Comparison of ENCODE assay signal across 19 cellular contexts in the genomic region with DNA sequence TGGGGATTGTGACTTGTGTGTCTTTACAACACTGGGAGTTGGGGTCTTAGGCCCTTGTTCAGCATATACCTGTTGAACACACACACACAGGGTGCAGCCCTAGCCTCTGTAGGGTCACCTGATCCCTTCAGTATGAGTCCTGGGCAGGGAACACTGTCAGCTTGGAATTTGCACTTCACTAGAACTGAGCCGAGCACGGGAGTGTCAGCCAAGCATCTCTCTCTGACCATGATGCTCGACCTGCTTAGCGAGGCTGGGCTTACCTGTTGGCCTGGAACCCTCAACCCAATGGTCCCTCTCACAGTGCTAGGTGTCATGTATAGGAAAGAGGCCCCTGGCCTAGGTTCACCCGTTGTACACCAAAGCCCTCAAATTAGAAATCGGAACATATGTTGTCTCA.
DNase-seq lines count a peak whose midpoint lies in the region; ATAC-seq and TF ChIP-seq lines count a peak whose summit lies in the region.
"Had no signal": no experiment of that assay in that cellular context is flagged by ENCODE, and none has a peak within 500 bp of the region (broad histone marks: within the 10 kb centered on the region; RNA-seq: fewer than 3 reads in every experiment).

No MANE protein-coding gene starts in this region.

- TF ChIP-seq POLR2A in suprapubic skin (IDR thresholded peaks at IDR 0.05) = no peak

- H3K27me3 ChIP-seq in RWPE2 (ENCODE audit: insufficient read depth, poor library complexity, severe bottlenecking) = no peaks in the 10 kb centered on the region
- H3K27me3 ChIP-seq in upper lobe of right lung = no peaks in the 10 kb centered on the region
- no peaks in the 10 kb centered on the region for H3K27me3 ChIP-seq in suprapubic skin
- H3K27me3 ChIP-seq: BLaER1 had no signal

- no peaks in the 10 kb centered on the region for H3K9me3 ChIP-seq in RWPE2 (ENCODE audit: severe bottlenecking)
- no peaks in the 10 kb centered on the region for H3K9me3 ChIP-seq in upper lobe of right lung
- no peaks in the 10 kb centered on the region for H3K9me3 ChIP-seq in suprapubic skin
- H3K9me3 ChIP-seq: BLaER1, Caco-2 had no signal

- H3K4me1 ChIP-seq in RWPE2 (ENCODE audit: insufficient read depth, poor library complexity, severe bottlenecking) (no peaks in the 10 kb centered on the region), upper lobe of right lung (no peaks in the 10 kb centered on the region), suprapubic skin (no peaks in the 10 kb centered on the region)
- H3K4me1 ChIP-seq: BLaER1, Caco-2 had no signal

- H3K4me3 ChIP-seq in RWPE2 (ENCODE audit: severe bottlenecking) = no peak overlapping the region
- H3K4me3 ChIP-seq in upper lobe of right lung = no peak overlapping the region
- no peak overlapping the region for H3K4me3 ChIP-seq in suprapubic skin
- H3K4me3 ChIP-seq: BLaER1 had no signal

- intact Hi-C loops in Right ventricle myocardium inferior (cut with DNase I) = no loop called here
- intact Hi-C loops in left cardiac atrium (cut with DNase I) = no loop called here
- intact Hi-C loops in upper lobe of right lung (cut with DNase I) = no loop called here

- TF ChIP-seq CTCF in RWPE2 (IDR thresholded peaks at IDR 0.05; ENCODE audit: poor library complexity, severe bottlenecking) = no peak
- TF ChIP-seq CTCF in upper lobe of right lung (IDR thresholded peaks at IDR 0.05) = no peak
- TF ChIP-seq CTCF in suprapubic skin (IDR thresholded peaks at IDR 0.05) = no peak

- no peak overlapping the region for H3K27ac ChIP-seq in RWPE2 (ENCODE audit: poor library complexity, severe bottlenecking)
- H3K27ac ChIP-seq in upper lobe of right lung = no peak overlapping the region
- H3K27ac ChIP-seq in suprapubic skin = no peak overlapping the region
- H3K27ac ChIP-seq: 22Rv1, BLaER1, C4-2B had no signal

- H3K36me3 ChIP-seq in RWPE2 (ENCODE audit: low read depth) (no peaks in the 10 kb centered on the region), upper lobe of right lung (no peaks in the 10 kb centered on the region), suprapubic skin (no peaks in the 10 kb centered on the region)
- H3K36me3 ChIP-seq: BLaER1 had no signal

- ATAC-seq in Right ventricle myocardium inferior (no peak), left cardiac atrium (no peak), RWPE2 (ENCODE audit: low read depth) (no peak), upper lobe of right lung (peak; percentile 15), HG02840 (IDR thresholded peaks at IDR 0.05; ENCODE audit: low FRiP score, unreplicated experiment) (no peak)
- ATAC-seq: CD8-positive, alpha-beta T cell had no signal

- 88% methylated on average over 6 of the region's 6 CpGs for WGBS in suprapubic skin

- no peak for TF ChIP-seq EP300 in suprapubic skin (IDR thresholded peaks at IDR 0.05)

- DNase-seq in Right ventricle myocardium inferior (ENCODE audit: missing footprints) (peak; percentile 53), left cardiac atrium (no peak), RWPE2 (ENCODE audit: low spot score) (peak; percentile 29), cerebellar cortex (ENCODE audit: low spot score) (peak; percentile 40), upper lobe of right lung (no peak), DMS79 (lab: John Stamatoyannopoulos, UW) (no peak), suprapubic skin (ENCODE audit: low spot score in 2 of 2) (no peak)
- DNase-seq: Caco-2; CD4-positive, CD25-positive, alpha-beta regulatory T cell; CD8-positive, alpha-beta T cell; DMS153; EL; GF-D8; GOT3; HCEC 1CT had no signal

Comparison
In these comparisons a context has a peak if more than half of its experiments do, and no peak if none do; other contexts are left out.
1. DNase-seq: peak in Right ventricle myocardium inferior (single experiment), RWPE2 (single experiment) and cerebellar cortex (single experiment); none in left cardiac atrium (single experiment), upper lobe of right lung (single experiment), DMS79 (single experiment) and suprapubic skin (0 of 2).